Comparison of ENCODE assay signal across 8 cellular contexts in the genomic region with DNA sequence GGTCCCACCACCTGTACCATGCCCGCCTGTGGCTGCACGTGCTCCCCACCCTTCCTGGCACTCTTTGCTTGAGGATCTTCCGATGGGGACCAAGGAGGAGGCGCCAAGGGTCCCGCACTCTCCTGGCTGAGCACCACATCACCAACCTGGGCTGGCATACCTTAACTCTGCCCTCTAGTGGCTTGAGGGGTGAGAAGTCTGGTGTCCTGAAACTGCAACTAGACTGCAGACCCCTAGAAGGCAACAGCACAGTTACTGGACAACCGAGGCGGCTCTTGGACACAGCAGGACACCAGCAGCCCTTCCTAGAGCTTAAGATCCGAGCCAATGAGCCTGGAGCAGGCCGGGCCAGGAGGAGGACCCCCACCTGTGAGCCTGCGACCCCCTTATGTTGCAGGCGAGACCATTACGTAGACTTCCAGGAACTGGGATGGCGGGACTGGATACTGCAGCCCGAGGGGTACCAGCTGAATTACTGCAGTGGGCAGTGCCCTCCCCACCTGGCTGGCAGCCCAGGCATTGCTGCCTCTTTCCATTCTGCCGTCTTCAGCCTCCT. TPM values are rescaled to one million over a fixed set of nuclear protein-coding genes. Genes with fewer than 3 reads are reported as not detected.
DNase-seq lines count a peak whose midpoint lies in the region; ATAC-seq and TF ChIP-seq lines count a peak whose summit lies in the region.

No MANE protein-coding gene starts in this region.

- peak overlapping the region; percentile 61 for H3K9ac ChIP-seq in HUES6 (ENCODE audit: low read length)

- ATAC-seq in sciatic nerve, result no peak

- H3K4me3 ChIP-seq in left ventricle myocardium inferior, result no peak overlapping the region
- peak overlapping the region; percentile 45 for H3K4me3 ChIP-seq in HUES6 (ENCODE audit: low read depth, low read length)
- H3K4me3 ChIP-seq in SJCRH30, result peak overlapping the region; percentile 14; the same call in 1 of the 2 replicates
- H3K4me3 ChIP-seq in cardiac fibroblast (replicated peaks in 1 of 2; ENCODE audit: low read depth in 2 of 2, low read length in 2 of 2), result no peak overlapping the region

- DNase-seq in left ventricle myocardium inferior (no peak), cardiac septum (ENCODE audit: low spot score) (no peak), SJCRH30 (peak; percentile 95 to 99), cardiac fibroblast (ENCODE audit: low read depth in 2 of 2) (peak; percentile 44 to 45), mesothelial cell of epicardium (ENCODE audit: low spot score in 2 of 2, unreplicated experiment in 2 of 2) (no peak), hippocampal formation (lab: John Stamatoyannopoulos, UW) (no peak), sciatic nerve (ENCODE audit: low spot score) (no peak)

- intact Hi-C loops in left ventricle myocardium inferior (cut with micrococcal nuclease), result loop anchor here (5.0 kb wide), 1 partner anchor 154 kb away; no protein-coding TSS in a partner anchor
- intact Hi-C loops in cardiac septum (cut with DNase I), result loop anchor here (5.0 kb wide), 1 partner anchor 244 kb away; no protein-coding TSS in a partner anchor
- intact Hi-C loops in sciatic nerve (cut with DNase I), result no loop called here

- H3K27ac Mint-ChIP-seq in mesothelial cell of epicardium, result no peak overlapping the region

- H3K4me1 ChIP-seq in left ventricle myocardium inferior (peaks cover 47% of the 10 kb centered on the region), HUES6 (ENCODE audit: control insufficient read depth, insufficient read depth, low read length) (peaks cover 49% of the 10 kb centered on the region), SJCRH30 (peaks cover 47% of the 10 kb centered on the region)

- no peaks in the 10 kb centered on the region for H3K36me3 Mint-ChIP-seq in mesothelial cell of epicardium

- H3K27me3 ChIP-seq in left ventricle myocardium inferior (ENCODE audit: low read depth), result peaks cover 11% of the 10 kb centered on the region
- no peaks in the 10 kb centered on the region for H3K27me3 ChIP-seq in HUES6 (ENCODE audit: control insufficient read depth, insufficient read depth, low read length)
- no peaks in the 10 kb centered on the region for H3K27me3 ChIP-seq in SJCRH30

- H3K27ac ChIP-seq in left ventricle myocardium inferior (replicated peaks) (no peak overlapping the region), HUES6 (ENCODE audit: low read depth, low read length) (no peak overlapping the region), SJCRH30 (no peak overlapping the region)

- peaks cover 24% of the 10 kb centered on the region for H3K4me1 Mint-ChIP-seq in mesothelial cell of epicardium

- H3K27me3 Mint-ChIP-seq in mesothelial cell of epicardium (ENCODE audit: low read depth), result peaks cover 23% of the 10 kb centered on the region

- peak overlapping the region; percentile 20 for H3K4me3 Mint-ChIP-seq in mesothelial cell of epicardium

- H3K36me3 ChIP-seq in left ventricle myocardium inferior (no peaks in the 10 kb centered on the region), HUES6 (ENCODE audit: control insufficient read depth, insufficient read depth, low read length) (no peaks in the 10 kb centered on the region), SJCRH30 (no peaks in the 10 kb centered on the region)

- no peaks in the 10 kb centered on the region for H3K9me3 Mint-ChIP-seq in mesothelial cell of epicardium

- H3K9me3 ChIP-seq in left ventricle myocardium inferior (replicated peaks) (no peaks in the 10 kb centered on the region), HUES6 (ENCODE audit: control insufficient read depth, insufficient read depth, low read depth, low read length) (no peaks in the 10 kb centered on the region), SJCRH30 (replicated peaks) (no peaks in the 10 kb centered on the region)

- TF ChIP-seq CTCF in left ventricle myocardium inferior (IDR thresholded peaks at IDR 0.05; ENCODE audit: borderline replicate concordance) (peak; percentile 61), cardiac fibroblast (IDR thresholded peaks at IDR 0.05; ENCODE audit: low read depth, low read length) (peak; percentile 61), mesothelial cell of epicardium (IDR thresholded peaks at IDR 0.05; ENCODE audit: unreplicated experiment) (peak; percentile 36)

RNA-seq across cellular contexts. Expression of gene INHBE, which starts 1.1 kb away (rescaled TPM):
- total RNA-seq in left ventricle myocardium inferior, result not detected
- 0.73 TPM for total RNA-seq in cardiac septum
- total RNA-seq in SJCRH30 (2014; rRNA removed; shearing (Covaris generic)), result 17.0 and 32.9 TPM in 2 replicates
- 0.09 TPM in 1 of 3 replicates, not detected in the others for total RNA-seq in mesothelial cell of epicardium
- not detected for total RNA-seq in sciatic nerve

RNA-seq across cellular contexts. Expression of gene GLI1, which starts 3.4 kb away (rescaled TPM):
- total RNA-seq in left ventricle myocardium inferior (0.93 TPM), cardiac septum (0.83 TPM), mesothelial cell of epicardium (6.0 to 10.1 TPM (median 8.4 TPM) in 3 replicates), sciatic nerve (47.7 TPM)
- total RNA-seq in SJCRH30 (2014; rRNA removed; shearing (Covaris generic)), result 171 and 174 TPM in 2 replicates

RNA-seq across cellular contexts. Expression of gene INHBC, which starts 21.6 kb away (rescaled TPM):
- total RNA-seq in left ventricle myocardium inferior (not detected), cardiac septum (not detected), mesothelial cell of epicardium (0.24 to 0.32 TPM (median 0.31 TPM) in 3 replicates), sciatic nerve (not detected)
- total RNA-seq in SJCRH30 (2014; rRNA removed; shearing (Covaris generic)), result 0.28 and 0.41 TPM in 2 replicates

RNA-seq across cellular contexts. Expression of gene ARHGAP9, which starts 23.4 kb away (rescaled TPM):
- 4.2 TPM for total RNA-seq in left ventricle myocardium inferior
- 5.9 TPM for total RNA-seq in cardiac septum
- 5.7 and 9.3 TPM in 2 replicates for total RNA-seq in SJCRH30 (2014; rRNA removed; shearing (Covaris generic))
- total RNA-seq in mesothelial cell of epicardium, result 0.90 to 1.1 TPM in 2 of 3 replicates, not detected in the other
- 30.8 TPM for total RNA-seq in sciatic nerve

RNA-seq across cellular contexts. Expression of gene R3HDM2, which starts 25.4 kb away (rescaled TPM):
- 63.1 TPM for total RNA-seq in left ventricle myocardium inferior
- total RNA-seq in cardiac septum, result 77.7 TPM
- 17.0 and 18.6 TPM in 2 replicates for total RNA-seq in SJCRH30 (2014; rRNA removed; shearing (Covaris generic))
- 95.5 to 111 TPM (median 109 TPM) in 3 replicates for total RNA-seq in mesothelial cell of epicardium
- 89.6 TPM for total RNA-seq in sciatic nerve

Comparison
In these comparisons a context has a peak if more than half of its experiments do, and no peak if none do; other contexts are left out.
1. DNase-seq: peak in SJCRH30 (2 of 2) and cardiac fibroblast (2 of 2); none in left ventricle myocardium inferior (single experiment), cardiac septum (single experiment), mesothelial cell of epicardium (0 of 2), hippocampal formation (0 of 2) and sciatic nerve (single experiment).
2. H3K4me3 ChIP-seq: peak in HUES6 (single experiment) and SJCRH30 (single experiment); none in left ventricle myocardium inferior (single experiment) and cardiac fibroblast (0 of 2).
3. RNA of gene INHBE, which starts 1.1 kb away (total RNA-seq): 17.0 to 32.9 TPM in SJCRH30; 0.73 TPM in cardiac septum (single experiment), 0.09 TPM in mesothelial cell of epicardium, not detected in left ventricle myocardium inferior (single experiment) and not detected in sciatic nerve (single experiment); every median in the first group is over 10 times any median in the second.
4. Peak in every context shown above with its lines, with median percentiles within 50 percentile points of each other: CTCF ChIP-seq.